Comparison of ENCODE assay signal across 27 cellular contexts in the genomic region with DNA sequence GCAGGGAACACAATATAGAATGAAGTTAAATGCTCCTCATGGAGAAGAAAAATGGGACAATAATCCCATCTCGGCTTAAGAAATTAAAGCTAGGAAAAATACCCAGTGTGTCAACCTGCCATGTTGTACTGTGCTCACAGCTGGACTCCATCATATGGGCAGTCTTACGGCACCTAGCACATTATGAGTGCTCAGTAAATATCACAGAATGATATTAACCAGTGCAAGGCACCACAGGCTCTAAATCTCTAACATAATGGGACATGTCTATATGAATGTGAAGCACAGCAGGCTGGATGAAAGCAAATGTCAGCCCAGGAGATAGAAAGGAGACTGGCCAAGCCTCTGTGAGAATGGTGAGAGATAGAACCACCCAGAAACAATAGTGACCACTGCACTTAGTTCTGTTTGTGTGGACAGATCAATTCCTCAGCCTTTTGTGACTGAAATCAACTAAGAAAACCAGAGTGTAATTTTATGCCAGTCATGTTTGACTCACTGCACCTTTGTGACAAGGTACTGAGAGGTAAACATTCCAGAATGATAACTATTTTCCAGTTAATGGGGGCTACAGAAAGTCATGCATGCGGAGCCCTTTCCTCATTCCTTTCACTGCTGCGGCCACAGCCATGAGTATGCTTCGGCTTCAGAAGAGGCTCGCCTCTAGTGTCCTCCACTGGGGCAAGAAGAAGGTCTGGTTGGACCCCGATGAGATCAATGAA.
"Had no signal": no experiment of that assay in that cellular context is flagged by ENCODE, and none has a peak within 500 bp of the region (broad histone marks: within the 10 kb centered on the region; RNA-seq: fewer than 3 reads in every experiment).

No MANE protein-coding gene starts in this region.

- H3K4me1 ChIP-seq: ascending aorta had no signal

- H3K9me3 Mint-ChIP-seq: activated naive CD8-positive, alpha-beta T cell treated with anti-CD3 and anti-CD28 coated beads, Interleukin-2, amount 50 U/mL, for 24 hours had no signal

- ATAC-seq: activated naive CD4-positive, alpha-beta T cell treated with anti-CD3 and anti-CD28 coated beads, Interleukin-2, amount 50 U/mL, for 72 hours; activated naive CD8-positive, alpha-beta T cell treated with anti-CD3 and anti-CD28 coated beads, Interleukin-2, amount 50 U/mL, for 24 hours; body of pancreas; Panc1; Right ventricle myocardium inferior; T-cell had no signal

- H3K36me3 Mint-ChIP-seq: T-cell had no signal

- H3K4me1 Mint-ChIP-seq: activated B cell treated with CpG ODN at 0.5 μM for 24 hours; activated CD4-positive, alpha-beta memory T cell treated with anti-CD3 and anti-CD28 coated beads, Interleukin-2, amount 10 ng/mL, durations not matched to agents 7 days and 5 days; activated naive CD8-positive, alpha-beta T cell treated with anti-CD3 and anti-CD28 coated beads, Interleukin-2, amount 50 U/mL, for 24 hours; central memory CD8-positive, alpha-beta T cell; T-cell had no signal

- FAIRE-seq: TTC549 had no signal

- H3K27ac ChIP-seq: ascending aorta, body of pancreas, SK-N-MC had no signal

- H3K4me3 ChIP-seq: ascending aorta, body of pancreas, SK-N-MC had no signal

- H3K27me3 ChIP-seq: ascending aorta, body of pancreas had no signal

- DNase-seq: activated B cell treated with CpG ODN at 0.5 μM for 24 hours; activated CD4-positive, alpha-beta memory T cell treated with anti-CD3 and anti-CD28 coated beads, Interleukin-2, amount 10 ng/mL, durations not matched to agents 7 days and 5 days; activated CD4-positive, alpha-beta T cell treated with anti-CD3 and anti-CD28 coated beads for 1 hour; activated CD4-positive, alpha-beta T cell treated with anti-CD3 and anti-CD28 coated beads, Interleukin-2, amount 50 U/mL, for 1 hour; activated effector memory CD4-positive, alpha-beta T cell treated with Interleukin-2 at 50 U/mL for 16 hours; activated naive CD4-positive, alpha-beta T cell treated with Interleukin-2 at 50 U/mL for 16 hours; activated naive CD8-positive, alpha-beta T cell treated with anti-CD3 and anti-CD28 coated beads, Interleukin-2, amount 50 U/mL, for 24 hours; amniotic stem cell; body of pancreas; KG1; NCI-H1092; NCI-H187; NCI-H446 treated with DMSO at 0.1 percent for 48 hours; NCI-H524 treated with DMSO at 0.1 percent for 48 hours; NCI-H82; RPMI8226; T-cell; T-helper 2 cell; T1000 had no signal

- H3K36me3 ChIP-seq: ascending aorta had no signal

- H3K9me3 ChIP-seq: ascending aorta, body of pancreas had no signal

- H3K27me3 Mint-ChIP-seq: activated B cell treated with CpG ODN at 0.5 μM for 24 hours; activated CD4-positive, alpha-beta memory T cell treated with anti-CD3 and anti-CD28 coated beads, Interleukin-2, amount 10 ng/mL, durations not matched to agents 7 days and 5 days; activated naive CD8-positive, alpha-beta T cell treated with anti-CD3 and anti-CD28 coated beads, Interleukin-2, amount 50 U/mL, for 24 hours; central memory CD8-positive, alpha-beta T cell; T-cell had no signal

- H3K27ac Mint-ChIP-seq: activated B cell treated with CpG ODN at 0.5 μM for 24 hours; activated CD4-positive, alpha-beta memory T cell treated with anti-CD3 and anti-CD28 coated beads, Interleukin-2, amount 10 ng/mL, durations not matched to agents 7 days and 5 days; activated naive CD4-positive, alpha-beta T cell treated with anti-CD3 and anti-CD28 coated beads, Interleukin-2, amount 50 U/mL, for 72 hours; activated naive CD8-positive, alpha-beta T cell treated with anti-CD3 and anti-CD28 coated beads, Interleukin-2, amount 50 U/mL, for 24 hours; activated T-helper 1 cell treated with anti-CD3 and anti-CD28 coated beads, Interleukin-12 subunit alpha, Interleukin-12 subunit beta, Interleukin-2, Interleukin-4 antibody, amounts not matched to agents 30 ng/mL and 10 ng/mL and 1 ng/mL, durations not matched to agents 14 hours and 24 hours and 36 hours; T-cell had no signal

- H3K4me3 Mint-ChIP-seq: activated B cell treated with CpG ODN at 0.5 μM for 24 hours; activated CD4-positive, alpha-beta memory T cell treated with anti-CD3 and anti-CD28 coated beads, Interleukin-2, amount 10 ng/mL, durations not matched to agents 7 days and 5 days; activated naive CD8-positive, alpha-beta T cell treated with anti-CD3 and anti-CD28 coated beads, Interleukin-2, amount 50 U/mL, for 24 hours; activated T-helper 1 cell treated with anti-CD3 and anti-CD28 coated beads, Interleukin-12 subunit alpha, Interleukin-12 subunit beta, Interleukin-2, Interleukin-4 antibody, amounts not matched to agents 30 ng/mL and 10 ng/mL and 1 ng/mL, durations not matched to agents 14 hours and 24 hours and 36 hours; central memory CD8-positive, alpha-beta T cell; T-cell had no signal
